ENCODE assay signal across 17 cellular contexts in genomic region chr7:127689194-127689772, GRCh38. TPM values are rescaled to one million over a fixed set of nuclear protein-coding genes. Genes with fewer than 3 reads are reported as not detected.
A peak's percentile ranks its signal among the peaks of the same experiment; 100 is the strongest.
DNase-seq lines count a peak whose midpoint lies in the region; ATAC-seq, FAIRE-seq and TF ChIP-seq lines count a peak whose summit lies in the region.
"Had no signal": no experiment of that assay in that cellular context is flagged by ENCODE, and none has a peak within 500 bp of the region (broad histone marks: within the 10 kb centered on the region; RNA-seq: fewer than 3 reads in every experiment).

No MANE protein-coding gene starts in this region.

- H3K27me3 ChIP-seq in RWPE2 (ENCODE audit: insufficient read depth, poor library complexity, severe bottlenecking) (no peaks in the 10 kb centered on the region), bronchial epithelial cell (ENCODE audit: control insufficient read depth, insufficient read depth, low read length) (no peaks in the 10 kb centered on the region), BE2C (no peaks in the 10 kb centered on the region)

- TF ChIP-seq CTCF in RWPE2 (IDR thresholded peaks at IDR 0.05; ENCODE audit: poor library complexity, severe bottlenecking) (no peak), bronchial epithelial cell (IDR thresholded peaks at IDR 0.05; ENCODE audit: insufficient read depth, low read length, severe bottlenecking) (no peak), BE2C (IDR thresholded peaks at IDR 0.05; ENCODE audit: low read depth, low read length) (no peak)

- peaks cover 12% of the 10 kb centered on the region for H3K4me1 ChIP-seq in RWPE2 (ENCODE audit: insufficient read depth, poor library complexity, severe bottlenecking)
- 0 out of 2 replicates have a peak, but pooled peaks cover 3% of the 10 kb centered on the region for H3K4me1 ChIP-seq in BE2C
- H3K4me1 ChIP-seq: HAP-1 had no signal

- H3K36me3 ChIP-seq in RWPE2 (ENCODE audit: low read depth) (peaks cover 70% of the 10 kb centered on the region), bronchial epithelial cell (ENCODE audit: control insufficient read depth, insufficient read depth, low read length) (peaks cover 7% of the 10 kb centered on the region), BE2C (peaks cover 50% of the 10 kb centered on the region)

- no peak for FAIRE-seq in bronchial epithelial cell (lab: Jason Lieb, UNC)
- FAIRE-seq: D721Med, RCC 7860 had no signal

- ATAC-seq in RWPE2 (ENCODE audit: low read depth) (peak; percentile 88), GM21526 (IDR thresholded peaks at IDR 0.05; ENCODE audit: low FRiP score, unreplicated experiment) (no peak), GM21423 (IDR thresholded peaks at IDR 0.05; ENCODE audit: unreplicated experiment) (no peak)

- H3K27ac ChIP-seq in RWPE2 (ENCODE audit: poor library complexity, severe bottlenecking), result peak overlapping the region; percentile 53
- H3K27ac ChIP-seq: C4-2B had no signal

- H3K4me3 ChIP-seq in RWPE2 (ENCODE audit: severe bottlenecking) (no peak overlapping the region), bronchial epithelial cell (ENCODE audit: low read depth, low read length) (no peak overlapping the region), BE2C (ENCODE audit: low read depth, low read length) (no peak overlapping the region)
- H3K4me3 ChIP-seq: HAP-1 had no signal

- DNase-seq in GM03348 (ENCODE audit: low spot score) (peak; percentile 13), RWPE2 (ENCODE audit: low spot score) (no peak), bronchial epithelial cell (ENCODE audit: low read depth) (peak; percentile 80), fibroblast of the conjunctiva (ENCODE audit: low read depth) (peak; percentile 18), cardiac septum (ENCODE audit: low spot score) (no peak), BE2C (no peak)
- DNase-seq: NCI-H1417 treated with DMSO at 0.1 percent for 48 hours, NCI-H187 treated with DMSO at 0.1 percent for 48 hours, NCI-H748 treated with DMSO at 0.1 percent for 48 hours, SHP77, SK-N-SH had no signal

- H3K9me3 ChIP-seq in RWPE2 (ENCODE audit: severe bottlenecking) (no peaks in the 10 kb centered on the region), BE2C (no peaks in the 10 kb centered on the region)
- H3K9me3 ChIP-seq: HAP-1, SK-N-SH had no signal

- intact Hi-C loops in cardiac septum (cut with DNase I), result no loop called here

RNA-seq across cellular contexts. Expression of gene SND1, which starts 37.3 kb away (rescaled TPM):
- total RNA-seq in bronchial epithelial cell (138 and 232 TPM in 2 replicates), cardiac septum (66.7 TPM)
- polyA plus RNA-seq in BE2C (2012; ENCODE audit: insufficient read depth, insufficient read length, low read depth), result 111 TPM

Comparison
In these comparisons a context has a peak if more than half of its experiments do, and no peak if none do; other contexts are left out.
1. DNase-seq: peak in GM03348 (single experiment), bronchial epithelial cell (single experiment) and fibroblast of the conjunctiva (single experiment); none in RWPE2 (single experiment), cardiac septum (single experiment) and BE2C (single experiment).